8 cellular contexts compared by ENCODE assay signal in the genomic region with DNA sequence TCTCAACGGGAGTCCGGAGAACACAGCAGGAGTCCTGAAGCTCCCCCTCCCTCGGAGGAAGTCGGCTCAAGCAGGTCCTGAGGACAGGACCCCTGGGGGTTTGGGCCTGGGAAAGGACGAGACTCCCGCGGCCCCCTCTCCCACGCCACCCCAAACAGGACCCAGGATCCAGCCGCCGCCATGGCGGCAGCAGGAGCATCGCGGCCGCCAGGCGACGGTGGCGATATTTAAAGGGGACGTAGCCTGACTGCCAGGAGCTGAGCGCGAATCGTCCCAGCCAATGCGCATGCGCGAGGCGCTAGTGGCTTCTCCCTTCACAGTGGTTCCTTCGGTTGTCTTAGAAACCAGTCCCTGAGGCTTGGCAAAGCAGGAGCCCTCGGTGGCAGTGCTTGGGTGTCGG.
DNase-seq lines count a peak whose midpoint lies in the region; ATAC-seq and TF ChIP-seq lines count a peak whose summit lies in the region.
"Not testable (repeated sequence)": the region's sequence is repeated elsewhere in the genome, so short reads cannot be mapped to it uniquely, and the experiment has no call there.

No MANE protein-coding gene starts in this region.

- POLR2A ChIA-PET in activated CD8-positive, alpha-beta T cell treated with anti-CD3 and anti-CD28 coated beads for 36 hours (lab: Charles Lee) = not testable (repeated sequence)

- CTCF ChIA-PET in activated CD8-positive, alpha-beta T cell treated with anti-CD3 and anti-CD28 coated beads for 36 hours (lab: Charles Lee) = not testable (repeated sequence)

- intact Hi-C loops in activated CD8-positive, alpha-beta T cell treated with anti-CD3 and anti-CD28 coated beads for 36 hours (cut with micrococcal nuclease) = not testable (repeated sequence)

- H3F3A ChIP-seq in GM23248 (ENCODE audit: insufficient read depth) = not testable (repeated sequence)

- in situ Hi-C loops in GM23248 (cut with MboI) = not testable (repeated sequence)

- peak overlapping the region; percentile 58 for H3K4me3 ChIP-seq in GM23248
- not testable (repeated sequence) for H3K4me3 ChIP-seq in hepatocyte
- peak overlapping the region; percentile 53 for H3K4me3 ChIP-seq in parathyroid adenoma (ENCODE audit: low read depth, low read length)

- peak overlapping the region; percentile 44; the same call in 1 of the 2 replicates for H3K9ac ChIP-seq in GM23248
- not testable (repeated sequence) for H3K9ac ChIP-seq in parathyroid adenoma

- H3K27ac ChIP-seq in GM23248, hepatocyte, parathyroid adenoma: not testable (repeated sequence)

- peaks cover 17% of the 10 kb centered on the region for H3K9me3 Mint-ChIP-seq in activated CD8-positive, alpha-beta T cell treated with anti-CD3 and anti-CD28 coated beads for 36 hours
- peaks cover 28% of the 10 kb centered on the region for H3K9me3 Mint-ChIP-seq in central memory CD8-positive, alpha-beta T cell

- H3K4me1 Mint-ChIP-seq in activated CD8-positive, alpha-beta T cell treated with anti-CD3 and anti-CD28 coated beads for 36 hours (ENCODE audit: low read depth); central memory CD8-positive, alpha-beta T cell: not testable (repeated sequence)

- H3K36me3 Mint-ChIP-seq in activated CD8-positive, alpha-beta T cell treated with anti-CD3 and anti-CD28 coated beads for 36 hours (ENCODE audit: low read depth); central memory CD8-positive, alpha-beta T cell (ENCODE audit: insufficient read depth): not testable (repeated sequence)

- WGBS in GM23248 (ENCODE audit: low coverage in 1 of 2, low lambda C conversion rate in 2 of 2, missing lambda C conversion rate in 2 of 2), 2 experiments = 16 to 22% methylated on average over 28 of the region's 28 CpGs
- 75% methylated on average over 28 of the region's 28 CpGs for WGBS in hepatocyte (ENCODE audit: low lambda C conversion rate, missing lambda C conversion rate)

- not testable (repeated sequence) for H4K20me1 ChIP-seq in GM23248 (ENCODE audit: insufficient read depth); hepatocyte (ENCODE audit: insufficient read depth, poor library complexity, severe bottlenecking)

- H3K27me3 ChIP-seq in GM23248 (replicated peaks; ENCODE audit: insufficient read depth); hepatocyte; parathyroid adenoma (ENCODE audit: control insufficient read depth, insufficient read depth, low read length): not testable (repeated sequence)

- peak; percentile 82 for ATAC-seq in activated CD8-positive, alpha-beta T cell treated with anti-CD3 and anti-CD28 coated beads for 36 hours
- ATAC-seq in central memory CD8-positive, alpha-beta T cell (replicated peaks; ENCODE audit: extremely low read depth, poor library complexity, severe bottlenecking) = peak; percentile 82

- DNase-seq in CD1c-positive myeloid dendritic cell (ENCODE audit: extremely low spot score) = peak; percentile 93
- DNase-seq in GM23248 = peak; percentile 88
- DNase-seq in LoVo (ENCODE audit: low spot score) = peak; percentile 52
- DNase-seq in activated CD8-positive, alpha-beta T cell treated with anti-CD3 and anti-CD28 coated beads for 36 hours = peak; percentile 75
- DNase-seq in central memory CD8-positive, alpha-beta T cell (ENCODE audit: low spot score in 2 of 2) = peak; percentile 22 to 54
- DNase-seq in hepatocyte (ENCODE audit: low spot score) = peak; percentile 86
- peak; percentile 38 to 43 for DNase-seq in stimulated activated CD8-positive, alpha-beta memory T cell treated with anti-CD3 and anti-CD28 coated beads, Interleukin-4, amount 100 ng/mL, for 4 hours (ENCODE audit: low read depth in 2 of 2, low spot score in 1 of 2)

- H3K4me2 ChIP-seq in GM23248 (ENCODE audit: unreplicated experiment) = peak overlapping the region; percentile 26
- H3K4me2 ChIP-seq in hepatocyte = not testable (repeated sequence)
- peak overlapping the region; percentile 51 for H3K4me2 ChIP-seq in parathyroid adenoma (ENCODE audit: low read length)

- TF ChIP-seq CTCF in activated CD8-positive, alpha-beta T cell treated with anti-CD3 and anti-CD28 coated beads for 36 hours (IDR thresholded peaks at IDR 0.05); hepatocyte (IDR thresholded peaks at IDR 0.05; ENCODE audit: poor library complexity); parathyroid adenoma (IDR thresholded peaks at IDR 0.05): not testable (repeated sequence)

- peak overlapping the region; percentile 43; the same call in 1 of the 2 replicates for H2AFZ ChIP-seq in GM23248
- H2AFZ ChIP-seq in hepatocyte, parathyroid adenoma: not testable (repeated sequence)

- H3K79me2 ChIP-seq in GM23248 (ENCODE audit: insufficient read depth); hepatocyte; parathyroid adenoma: not testable (repeated sequence)

- not testable (repeated sequence) for H3K27me3 Mint-ChIP-seq in activated CD8-positive, alpha-beta T cell treated with anti-CD3 and anti-CD28 coated beads for 36 hours; central memory CD8-positive, alpha-beta T cell

- H3K4me3 Mint-ChIP-seq in activated CD8-positive, alpha-beta T cell treated with anti-CD3 and anti-CD28 coated beads for 36 hours = peak overlapping the region; percentile 43
- peak overlapping the region; percentile 50 for H3K4me3 Mint-ChIP-seq in central memory CD8-positive, alpha-beta T cell

- not testable (repeated sequence) for H3K27ac Mint-ChIP-seq in activated CD8-positive, alpha-beta T cell treated with anti-CD3 and anti-CD28 coated beads for 36 hours; central memory CD8-positive, alpha-beta T cell (ENCODE audit: low read depth)

- H3K4me1 ChIP-seq in GM23248 (ENCODE audit: insufficient read depth); hepatocyte (ENCODE audit: insufficient read depth); parathyroid adenoma: not testable (repeated sequence)

- not testable (repeated sequence) for H3K9me2 ChIP-seq in GM23248 (ENCODE audit: insufficient read depth); hepatocyte (replicated peaks; ENCODE audit: insufficient read depth)

- H3K9me3 ChIP-seq in GM23248 (ENCODE audit: low read depth); hepatocyte (ENCODE audit: low read depth); parathyroid adenoma (ENCODE audit: control insufficient read depth, low read length): not testable (repeated sequence)

- H3K36me3 ChIP-seq in GM23248 (ENCODE audit: low read depth); hepatocyte (replicated peaks; ENCODE audit: insufficient read depth, low read depth); parathyroid adenoma (ENCODE audit: control insufficient read depth, insufficient read depth, low read length): not testable (repeated sequence)

Comparison
In these comparisons a context has a peak if more than half of its experiments do, and no peak if none do; other contexts are left out.
1. DNase-seq: peak in every context shown above with its lines; median percentile 93 in CD1c-positive myeloid dendritic cell; 88 in GM23248; 86 in hepatocyte; 75 in activated CD8-positive, alpha-beta T cell treated with anti-CD3 and anti-CD28 coated beads for 36 hours; 52 in LoVo; 40 in stimulated activated CD8-positive, alpha-beta memory T cell treated with anti-CD3 and anti-CD28 coated beads, Interleukin-4, amount 100 ng/mL, for 4 hours; 38 in central memory CD8-positive, alpha-beta T cell.